ENCODE assay signal across 8 cellular contexts in genomic region chr19:40799558-40800338, GRCh38. TPM values are rescaled to one million over a fixed set of nuclear protein-coding genes. Genes with fewer than 3 reads are reported as not detected.
DNase-seq lines count a peak whose midpoint lies in the region; ATAC-seq and TF ChIP-seq lines count a peak whose summit lies in the region.

No MANE protein-coding gene starts in this region.

- peaks cover 2% of the 10 kb centered on the region; the same call in 1 of the 2 replicates for H3K36me3 ChIP-seq in Panc1 (ENCODE audit: control insufficient read depth, insufficient read depth, low read length)
- peaks cover 2% of the 10 kb centered on the region for H3K36me3 ChIP-seq in mesendoderm (ENCODE audit: control insufficient read depth, insufficient read depth, low read length)
- H3K36me3 ChIP-seq in upper lobe of left lung: peaks cover 4 to 47% (median 19%) of the 10 kb centered on the region in 4 donors

- H2BK120ac ChIP-seq in mesendoderm (ENCODE audit: low read depth, low read length): peak overlapping the region; percentile 52

- peaks cover 62% of the 10 kb centered on the region for H3K4me1 Mint-ChIP-seq in activated CD4-positive, alpha-beta T cell treated with anti-CD3 and anti-CD28 coated beads for 36 hours

- H3K27me3 Mint-ChIP-seq in activated CD4-positive, alpha-beta T cell treated with anti-CD3 and anti-CD28 coated beads for 36 hours: no peaks in the 10 kb centered on the region

- no CpG with 5 or more reads among the region's 40 CpGs for WGBS in mesendoderm (ENCODE audit: extremely low coverage, insufficient coverage, low lambda C conversion rate)
- 2% methylated on average over 35 to 40 of the region's 40 CpGs for WGBS in upper lobe of left lung, 2 donors

- no TSS peak for BruUV-seq in Panc1 (replicated peaks; lab: Mats Ljungman, UMichigan)

- peaks cover 20% of the 10 kb centered on the region for H3K79me1 ChIP-seq in mesendoderm (ENCODE audit: low read length)

- H3K4me3 ChIP-seq in Panc1 (ENCODE audit: low read depth in 2 of 2, low read length in 2 of 2) (peak overlapping the region; percentile 65 to 76), mesendoderm (ENCODE audit: low read length) (peak overlapping the region; percentile 90), upper lobe of left lung (peak overlapping the region; percentile 45 to 99 (median 96))

- H3K4me3 Mint-ChIP-seq in activated CD4-positive, alpha-beta T cell treated with anti-CD3 and anti-CD28 coated beads for 36 hours: peak overlapping the region; percentile 91

- CTCF ChIA-PET in activated CD4-positive, alpha-beta T cell treated with anti-CD3 and anti-CD28 coated beads for 36 hours (lab: Charles Lee): interaction anchor here (1.1 to 4.3 kb wide), 3 partner anchors 19 to 137 kb away, joined by 3 to 47 read pairs (median 12); partner anchors contain the start of gene RAB4B
- CTCF ChIA-PET in Panc1 (lab: Charles Lee): no interaction called here

- H2BK15ac ChIP-seq in mesendoderm (replicated peaks; ENCODE audit: low read depth): no peak overlapping the region

- in situ Hi-C loops in Panc1 (cut with HindIII; ENCODE audit: low pct_unique_long_range_greater_than_20kb, low sequenced_read_pairs): no loop called here

- no peak overlapping the region for H4K5ac ChIP-seq in mesendoderm (ENCODE audit: low read length)

- H3K27ac ChIP-seq in Panc1 (ENCODE audit: low read length): peak overlapping the region; percentile 85
- peak overlapping the region; percentile 88 for H3K27ac ChIP-seq in mesendoderm (ENCODE audit: low read depth, low read length)
- peak overlapping the region; percentile 93 to 99 (median 98) for H3K27ac ChIP-seq in upper lobe of left lung

- peak overlapping the region; percentile 97 for H3K9ac ChIP-seq in mesendoderm (ENCODE audit: low read length)

- H3K27me3 ChIP-seq in Panc1 (ENCODE audit: control insufficient read depth, insufficient read depth, low read length): no peaks in the 10 kb centered on the region
- H3K27me3 ChIP-seq in mesendoderm (ENCODE audit: insufficient read depth, low read length, poor library complexity): no peaks in the 10 kb centered on the region
- no peaks in the 10 kb centered on the region for H3K27me3 ChIP-seq in upper lobe of left lung

- H3K18ac ChIP-seq in mesendoderm (ENCODE audit: low read length): peak overlapping the region; percentile 98

- H4K8ac ChIP-seq in mesendoderm (ENCODE audit: low read depth, low read length): no peak overlapping the region

- peaks cover 52% of the 10 kb centered on the region for H3K79me2 ChIP-seq in mesendoderm (ENCODE audit: control insufficient read depth, insufficient read depth, low read length)

- POLR2A ChIA-PET in activated CD4-positive, alpha-beta T cell treated with anti-CD3 and anti-CD28 coated beads for 36 hours (lab: Charles Lee): interaction anchor here (1.1 to 1.8 kb wide), 3 partner anchors 21 to 83 kb away, joined by 3 to 25 read pairs (median 6); partner anchors contain the start of genes COQ8B, ITPKC and RAB4B
- POLR2A ChIA-PET in Panc1 (lab: Charles Lee): no interaction called here

- H3K4me2 ChIP-seq in mesendoderm (ENCODE audit: low read length): peak overlapping the region; percentile 96

- no peak for ATAC-seq in activated CD4-positive, alpha-beta T cell treated with anti-CD3 and anti-CD28 coated beads for 36 hours
- ATAC-seq in Panc1 (peak; percentile 45), upper lobe of left lung (ENCODE audit: low FRiP score in 2 of 2) (peak in 1 of 2 donors; percentile 26)

- no peak overlapping the region for H2AK5ac ChIP-seq in mesendoderm (ENCODE audit: low read length)

- H3K9me3 ChIP-seq in Panc1 (ENCODE audit: control insufficient read depth, insufficient read depth, low read depth, low read length) (no peaks in the 10 kb centered on the region), upper lobe of left lung (no peaks in the 10 kb centered on the region)

- peak overlapping the region; percentile 88 for H3K27ac Mint-ChIP-seq in activated CD4-positive, alpha-beta T cell treated with anti-CD3 and anti-CD28 coated beads for 36 hours

- H3K4ac ChIP-seq in mesendoderm (ENCODE audit: low read depth, low read length): peak overlapping the region; percentile 95

- peak overlapping the region; percentile 62 for H2BK5ac ChIP-seq in mesendoderm (ENCODE audit: low read length)

- H3K36me3 Mint-ChIP-seq in activated CD4-positive, alpha-beta T cell treated with anti-CD3 and anti-CD28 coated beads for 36 hours (ENCODE audit: low read depth): peaks cover 28% of the 10 kb centered on the region

- H3K4me1 ChIP-seq in Panc1 (ENCODE audit: control insufficient read depth, insufficient read depth, low read length) (peaks cover 38% of the 10 kb centered on the region), mesendoderm (ENCODE audit: control insufficient read depth, low read depth, low read length) (peaks cover 3% of the 10 kb centered on the region), upper lobe of left lung (peaks cover 52 to 59% (median 57%) of the 10 kb centered on the region in 4 donors)

- H3K56ac ChIP-seq in mesendoderm (ENCODE audit: low read length): peak overlapping the region; percentile 94

- H3K23ac ChIP-seq in mesendoderm (ENCODE audit: low read length): peak overlapping the region; percentile 60

- H3K9me3 Mint-ChIP-seq in activated CD4-positive, alpha-beta T cell treated with anti-CD3 and anti-CD28 coated beads for 36 hours (ENCODE audit: low read depth): no peaks in the 10 kb centered on the region

- DNase-seq in activated CD4-positive, alpha-beta T cell treated with anti-CD3 and anti-CD28 coated beads for 36 hours: peak; percentile 50
- DNase-seq in activated CD4-positive, alpha-beta T cell treated with anti-CD3 and anti-CD28 coated beads for 4 hours: no peak
- no peak for DNase-seq in Panc1 (ENCODE audit: low read depth, low spot score)
- DNase-seq in dermis microvascular lymphatic vessel endothelial cell (ENCODE audit: low read depth in 2 of 2): peak; percentile 52 to 76
- DNase-seq in mesendoderm: peak; percentile 52
- DNase-seq in upper lobe of left lung: peak; percentile 69 to 91
- no peak for DNase-seq in NK-92 (lab: John Stamatoyannopoulos, UW; ENCODE audit: unreplicated experiment)
- DNase-seq in COLO829 (ENCODE audit: low spot score): no peak

- TF ChIP-seq POLR2A in upper lobe of left lung (IDR thresholded peaks at IDR 0.05): no peak

- no peak for TF ChIP-seq EP300 in upper lobe of left lung (IDR thresholded peaks at IDR 0.05)

- TF ChIP-seq CTCF in Panc1 (IDR thresholded peaks at IDR 0.05) (no peak), upper lobe of left lung (IDR thresholded peaks at IDR 0.05) (peak in 1 of 6 experiments; percentile 4)

- intact Hi-C loops in activated CD4-positive, alpha-beta T cell treated with anti-CD3 and anti-CD28 coated beads for 36 hours (cut with DNase I, micrococcal nuclease): loop anchor here (1.0 to 10.0 kb wide), 11 partner anchors 83 to 1063 kb away; partner anchors contain the start of genes AKT2 (in 1 of the 2), CCDC97 (in 1 of the 2), COQ8B (in 1 of the 2) and DYRK1B (in 1 of the 2)
- intact Hi-C loops in Panc1 (cut with micrococcal nuclease; ENCODE audit: unreplicated experiment): loop anchor here (10.0 kb wide), 1 partner anchor 135 kb away; no protein-coding TSS in a partner anchor

RNA-seq across cellular contexts. Expression of gene EGLN2, which starts 0.8 kb away (rescaled TPM):
- total RNA-seq in activated CD4-positive, alpha-beta T cell treated with anti-CD3 and anti-CD28 coated beads for 36 hours: 10 to 100 TPM; 85.6 to 86.6 TPM
- total RNA-seq in Panc1 (2021; ENCODE audit: unreplicated experiment): 115 TPM
- polyA plus RNA-seq in Panc1 (2012; ENCODE audit: insufficient read length): 127 TPM
- 94.1 and 144 TPM in 2 replicates for total RNA-seq in dermis microvascular lymphatic vessel endothelial cell
- 89.3 TPM for polyA plus RNA-seq in mesendoderm (2013, experiment 1 of 2)
- 85.4 TPM for polyA plus RNA-seq in mesendoderm (2013, experiment 2 of 2)
- 100 to 1,000 TPM; 170 to 353 (median 211) TPM for total RNA-seq in upper lobe of left lung

RNA-seq across cellular contexts. Expression of gene RAB4B, which starts 21.7 kb away (rescaled TPM):
- total RNA-seq in activated CD4-positive, alpha-beta T cell treated with anti-CD3 and anti-CD28 coated beads for 36 hours: 10 to 100 TPM; 26.4 to 33.7 TPM
- total RNA-seq in Panc1 (2021; ENCODE audit: unreplicated experiment) (24.8 TPM), dermis microvascular lymphatic vessel endothelial cell (8.6 and 14.4 TPM in 2 replicates), upper lobe of left lung (10 to 100 TPM; 39.9 to 78.5 (median 58.6) TPM)
- 39.6 TPM for polyA plus RNA-seq in Panc1 (2012; ENCODE audit: insufficient read length)
- polyA plus RNA-seq in mesendoderm (2013, experiment 1 of 2): 4.9 TPM
- 5.8 TPM for polyA plus RNA-seq in mesendoderm (2013, experiment 2 of 2)

RNA-seq across cellular contexts. Expression of gene MIA, which starts 24.4 kb away (rescaled TPM):
- total RNA-seq in activated CD4-positive, alpha-beta T cell treated with anti-CD3 and anti-CD28 coated beads for 36 hours: under 1 TPM in 1 of 2 experiments, not detected in 1; 0.57 TPM
- total RNA-seq in Panc1 (2021; ENCODE audit: unreplicated experiment): 2.2 TPM
- 1.4 TPM for polyA plus RNA-seq in Panc1 (2012; ENCODE audit: insufficient read length)
- total RNA-seq in dermis microvascular lymphatic vessel endothelial cell: not detected in 2 replicates
- polyA plus RNA-seq in mesendoderm (2013, experiment 1 of 2): 0.18 TPM
- not detected for polyA plus RNA-seq in mesendoderm (2013, experiment 2 of 2)
- 1 to 10 TPM in 3 of 6 donors, not detected in 3; 1.2 to 5.2 (median 2.1) TPM for total RNA-seq in upper lobe of left lung

RNA-seq across cellular contexts. Expression of gene SNRPA, which starts 48.7 kb away (rescaled TPM):
- total RNA-seq in activated CD4-positive, alpha-beta T cell treated with anti-CD3 and anti-CD28 coated beads for 36 hours: 100 to 1,000 TPM; 245 to 465 TPM
- total RNA-seq in Panc1 (2021; ENCODE audit: unreplicated experiment) (104 TPM), dermis microvascular lymphatic vessel endothelial cell (30.7 and 40.2 TPM in 2 replicates), upper lobe of left lung (10 to 100 TPM; 32.4 to 90.1 (median 55.3) TPM)
- polyA plus RNA-seq in Panc1 (2012; ENCODE audit: insufficient read length): 96.6 TPM
- 226 TPM for polyA plus RNA-seq in mesendoderm (2013, experiment 1 of 2)
- polyA plus RNA-seq in mesendoderm (2013, experiment 2 of 2): 225 TPM

RNA-seq across cellular contexts. Expression of gene ACTMAP, which starts 49.5 kb away (rescaled TPM):
- 10 to 100 TPM; 15.0 to 18.0 TPM for total RNA-seq in activated CD4-positive, alpha-beta T cell treated with anti-CD3 and anti-CD28 coated beads for 36 hours
- total RNA-seq in Panc1 (2021; ENCODE audit: unreplicated experiment) (5.5 TPM), dermis microvascular lymphatic vessel endothelial cell (0.26 and 0.76 TPM in 2 replicates), upper lobe of left lung (10 to 100 TPM; 16.0 to 28.4 (median 21.5) TPM)
- polyA plus RNA-seq in Panc1 (2012; ENCODE audit: insufficient read length): 8.5 TPM
- 8.2 TPM for polyA plus RNA-seq in mesendoderm (2013, experiment 1 of 2)
- polyA plus RNA-seq in mesendoderm (2013, experiment 2 of 2): 9.2 TPM

Comparison
In these comparisons a context has a peak if more than half of its experiments do, and no peak if none do; other contexts are left out.
1. DNase-seq: peak in activated CD4-positive, alpha-beta T cell treated with anti-CD3 and anti-CD28 coated beads for 36 hours (single experiment), dermis microvascular lymphatic vessel endothelial cell (2 of 2), mesendoderm (single experiment) and upper lobe of left lung (2 of 2); none in activated CD4-positive, alpha-beta T cell treated with anti-CD3 and anti-CD28 coated beads for 4 hours (0 of 2), Panc1 (single experiment), NK-92 (single experiment) and COLO829 (single experiment).
2. Peak in every context shown above with its lines, with median percentiles within 50 percentile points of each other: H3K27ac ChIP-seq and H3K4me3 ChIP-seq.